ENCODE assay signal across 1 cellular context in genomic region chr3:66427951-66428350, GRCh38.
TF ChIP-seq lines count a peak whose summit lies in the region.

No MANE protein-coding gene starts in this region.

TF ChIP-seq in HepG2, 621 proteins besides CTCF, POLR2A, EP300 and RAD21 (continued from another document):
- no peak for TF ChIP-seq POGZ (CRISPR knock-in tag; IDR thresholded peaks at IDR 0.05)
- TF ChIP-seq DBP (CRISPR knock-in tag; IDR thresholded peaks at IDR 0.05; ENCODE audit: not compliant biosample characterization) = no peak
- TF ChIP-seq ZNF564 (CRISPR knock-in tag; IDR thresholded peaks at IDR 0.05) = no peak
- TF ChIP-seq ATAD3A (CRISPR knock-in tag; IDR thresholded peaks at IDR 0.05) = no peak
- no peak for TF ChIP-seq ZNF18 (CRISPR knock-in tag; IDR thresholded peaks at IDR 0.05; ENCODE audit: insufficient replicate concordance)
